ENCODE assay signal across 8 cellular contexts in the genomic region with DNA sequence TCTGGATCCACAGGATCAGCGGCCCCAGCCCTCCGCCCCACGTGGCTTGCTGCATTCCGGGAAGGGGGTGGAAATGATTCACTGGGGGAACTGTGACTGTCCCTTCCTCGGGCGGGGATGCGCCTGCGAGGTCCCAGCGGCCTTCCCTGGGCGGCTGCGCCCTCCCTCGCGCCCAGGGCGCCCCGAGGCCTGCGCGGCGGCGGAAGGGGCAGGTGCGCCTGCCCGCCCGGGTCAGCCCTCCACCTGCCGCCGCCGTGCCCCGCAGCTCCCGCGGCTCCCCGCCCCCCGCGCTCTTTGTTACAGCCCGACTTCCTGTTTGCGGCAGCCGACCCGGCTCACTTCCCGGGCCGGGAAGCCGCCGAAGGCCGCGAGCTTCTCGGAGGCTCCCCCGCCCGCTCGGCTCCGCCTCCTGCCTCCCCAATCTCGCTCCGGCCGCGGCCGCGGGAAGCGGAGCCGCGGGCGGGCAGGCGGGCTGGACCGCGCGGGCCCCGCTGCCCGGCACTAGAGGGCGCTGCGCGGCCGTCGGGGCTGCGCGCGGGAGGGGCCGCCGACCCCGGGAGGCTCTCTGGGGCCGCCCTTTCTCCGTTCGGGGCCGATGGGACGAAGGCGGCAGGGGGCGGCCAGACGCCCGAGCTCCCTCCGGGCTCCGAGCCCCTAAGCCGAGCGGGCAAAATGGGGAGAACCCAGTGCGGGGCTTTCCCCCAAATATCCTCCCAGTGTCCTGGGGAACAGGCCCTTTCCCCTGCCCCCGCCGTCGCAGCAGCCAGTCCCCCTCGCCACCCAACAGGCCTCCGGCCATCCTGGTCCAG. TPM values are rescaled to one million over a fixed set of nuclear protein-coding genes. Genes with fewer than 3 reads are reported as not detected.
DNase-seq lines count a peak whose midpoint lies in the region; ATAC-seq lines count a peak whose summit lies in the region.

No MANE protein-coding gene starts in this region.

- H3K27me3 Mint-ChIP-seq in activated CD4-positive, alpha-beta memory T cell treated with anti-CD3 and anti-CD28 coated beads, Interleukin-2, amount 10 ng/mL, durations not matched to agents 7 days and 5 days = peaks cover 4% of the 10 kb centered on the region
- H3K27me3 Mint-ChIP-seq in effector memory CD8-positive, alpha-beta T cell = no peaks in the 10 kb centered on the region
- H3K27me3 Mint-ChIP-seq in memory B cell = peaks cover 1% of the 10 kb centered on the region

- no peak overlapping the region for H3K27ac Mint-ChIP-seq in activated CD4-positive, alpha-beta memory T cell treated with anti-CD3 and anti-CD28 coated beads, Interleukin-2, amount 10 ng/mL, durations not matched to agents 7 days and 5 days
- H3K27ac Mint-ChIP-seq in effector memory CD8-positive, alpha-beta T cell = peak overlapping the region; percentile 20 to 72
- peak overlapping the region; percentile 63 for H3K27ac Mint-ChIP-seq in memory B cell

- peaks cover 44% of the 10 kb centered on the region for H3K4me1 Mint-ChIP-seq in activated CD4-positive, alpha-beta memory T cell treated with anti-CD3 and anti-CD28 coated beads, Interleukin-2, amount 10 ng/mL, durations not matched to agents 7 days and 5 days
- peaks cover 18 to 26% of the 10 kb centered on the region in 2 donors for H3K4me1 Mint-ChIP-seq in effector memory CD8-positive, alpha-beta T cell (ENCODE audit: low read depth in 2 of 2)
- H3K4me1 Mint-ChIP-seq in memory B cell = peaks cover 19% of the 10 kb centered on the region

- H3K9me3 Mint-ChIP-seq in activated CD4-positive, alpha-beta memory T cell treated with anti-CD3 and anti-CD28 coated beads, Interleukin-2, amount 10 ng/mL, durations not matched to agents 7 days and 5 days = no peaks in the 10 kb centered on the region
- H3K9me3 Mint-ChIP-seq in effector memory CD8-positive, alpha-beta T cell = no peaks in the 10 kb centered on the region
- no peaks in the 10 kb centered on the region for H3K9me3 Mint-ChIP-seq in memory B cell

- H3K36me3 Mint-ChIP-seq in activated CD4-positive, alpha-beta memory T cell treated with anti-CD3 and anti-CD28 coated beads, Interleukin-2, amount 10 ng/mL, durations not matched to agents 7 days and 5 days (ENCODE audit: low read depth) = no peaks in the 10 kb centered on the region
- peaks cover 7% of the 10 kb centered on the region for H3K36me3 Mint-ChIP-seq in effector memory CD8-positive, alpha-beta T cell (ENCODE audit: insufficient read depth)
- no peaks in the 10 kb centered on the region for H3K36me3 Mint-ChIP-seq in memory B cell

- ATAC-seq in GM18517 (IDR thresholded peaks at IDR 0.05; ENCODE audit: unreplicated experiment) (peak; percentile 40), HG03045 (IDR thresholded peaks at IDR 0.05; ENCODE audit: unreplicated experiment) (peak; percentile 52), memory B cell (ENCODE audit: low read depth) (peak; percentile 73)
- peak; percentile 75 for ATAC-seq in effector memory CD8-positive, alpha-beta T cell (replicated peaks)

- POLR2A ChIA-PET in activated CD4-positive, alpha-beta memory T cell treated with anti-CD3 and anti-CD28 coated beads, Interleukin-2, amount 10 ng/mL, durations not matched to agents 7 days and 5 days (lab: Charles Lee) = interaction anchor here (1.0 to 3.1 kb wide), 10 partner anchors 9 to 391 kb away, joined by 3 to 50 read pairs (median 6); partner anchors contain the start of genes CHAC1, INO80, NUSAP1 and OIP5

- peak; percentile 85 for DNase-seq in ACHN
- DNase-seq in NCI-H526 (lab: John Stamatoyannopoulos, UW) = peak; percentile 47 to 90
- peak; percentile 73 for DNase-seq in activated CD4-positive, alpha-beta memory T cell treated with anti-CD3 and anti-CD28 coated beads, Interleukin-2, amount 10 ng/mL, durations not matched to agents 7 days and 5 days
- DNase-seq in effector memory CD8-positive, alpha-beta T cell = peak; percentile 49 to 64 (median 54)
- peak; percentile 59 to 76 for DNase-seq in memory B cell (ENCODE audit: low spot score in 2 of 2)
- peak; percentile 42 to 58 for DNase-seq in stimulated activated CD8-positive, alpha-beta memory T cell treated with anti-CD3 and anti-CD28 coated beads, Interleukin-15, amount 100 ng/mL, for 48 hours (ENCODE audit: low read depth in 2 of 2)

- peak overlapping the region; percentile 80 for H3K4me3 Mint-ChIP-seq in activated CD4-positive, alpha-beta memory T cell treated with anti-CD3 and anti-CD28 coated beads, Interleukin-2, amount 10 ng/mL, durations not matched to agents 7 days and 5 days
- peak overlapping the region; percentile 70 to 82 for H3K4me3 Mint-ChIP-seq in effector memory CD8-positive, alpha-beta T cell
- H3K4me3 Mint-ChIP-seq in memory B cell = peak overlapping the region; percentile 75

- CTCF ChIA-PET in activated CD4-positive, alpha-beta memory T cell treated with anti-CD3 and anti-CD28 coated beads, Interleukin-2, amount 10 ng/mL, durations not matched to agents 7 days and 5 days (lab: Charles Lee) = interaction anchor here (0.6 to 4.0 kb wide), 28 partner anchors 8 to 662 kb away, joined by 3 to 48 read pairs (median 5); partner anchors contain the start of genes CHAC1, CHP1, DLL4 and EXD1

- in situ Hi-C loops in ACHN (cut with HindIII; ENCODE audit: low pct_ligation_motif_present, low pct_unique_long_range_greater_than_20kb, low sequenced_read_pairs) = no loop called here

RNA-seq across cellular contexts. Expression of gene CHAC1, which starts 11.5 kb away (rescaled TPM):
- 10 to 100 TPM; 20.3 to 22.0 TPM for total RNA-seq in activated CD4-positive, alpha-beta memory T cell treated with anti-CD3 and anti-CD28 coated beads, Interleukin-2, amount 10 ng/mL, durations not matched to agents 7 days and 5 days

RNA-seq across cellular contexts. Expression of gene DLL4, which starts 12.6 kb away (rescaled TPM):
- total RNA-seq in activated CD4-positive, alpha-beta memory T cell treated with anti-CD3 and anti-CD28 coated beads, Interleukin-2, amount 10 ng/mL, durations not matched to agents 7 days and 5 days = not detected

RNA-seq across cellular contexts. Expression of gene VPS18, which starts 47.5 kb away (rescaled TPM):
- total RNA-seq in activated CD4-positive, alpha-beta memory T cell treated with anti-CD3 and anti-CD28 coated beads, Interleukin-2, amount 10 ng/mL, durations not matched to agents 7 days and 5 days = 10 to 100 TPM; 16.3 to 17.1 TPM

Comparison
In these comparisons a context has a peak if more than half of its experiments do, and no peak if none do; other contexts are left out.
1. Peak in every context shown above with its lines: DNase-seq and ATAC-seq.